In the genomic region with DNA sequence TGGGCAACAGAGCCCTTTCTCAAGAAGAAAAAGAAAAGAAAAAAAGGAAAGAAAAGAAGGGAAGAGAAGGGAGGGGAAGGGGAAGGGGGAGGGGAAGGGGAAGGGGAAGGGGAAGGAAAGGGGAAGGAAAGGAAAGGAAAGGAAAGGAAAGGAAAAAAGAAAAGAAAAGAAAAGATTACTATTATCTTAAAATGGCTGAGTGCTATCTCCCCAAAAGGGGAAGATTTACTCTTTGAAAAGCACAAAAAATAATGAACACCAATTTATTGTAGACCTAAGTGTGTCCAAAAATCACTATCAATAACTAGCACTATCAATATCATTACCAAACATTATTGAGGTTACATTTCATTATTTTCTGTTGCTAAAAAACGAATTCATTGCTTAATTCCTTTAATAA, we compare ENCODE assay signal across 9 cellular contexts.
"Had no signal": no experiment of that assay in that cellular context is flagged by ENCODE, and none has a peak within 500 bp of the region (broad histone marks: within the 10 kb centered on the region; RNA-seq: fewer than 3 reads in every experiment).

No MANE protein-coding gene starts in this region.

- H3K9me3 Mint-ChIP-seq: HFFc6 had no signal

- DNase-seq: GOT3, H7, HFFc6, IMR-90, KBM-7 had no signal

- H3K9ac ChIP-seq: KMS-11 had no signal

- FAIRE-seq: HTR-8/SVneo had no signal

- H3K4me2 ChIP-seq: KMS-11 had no signal

- H3K4me3 ChIP-seq: HAP-1 had no signal

- H3K36me3 ChIP-seq: HAP-1 had no signal

- ATAC-seq: HCT116 had no signal

- H3K9me3 ChIP-seq: HAP-1 had no signal

- H3K27ac ChIP-seq: KMS-11 had no signal

- H3K4me1 ChIP-seq: HAP-1 had no signal

- H3K4me3 Mint-ChIP-seq: HFFc6 had no signal

- H3K27ac Mint-ChIP-seq: HFFc6 had no signal
